Comparison of ENCODE assay signal across 1 cellular context in genomic region chr17:30600062-30600829, GRCh38.
TF ChIP-seq lines count a peak whose summit lies in the region.

No MANE protein-coding gene starts in this region.

TF ChIP-seq in HepG2, 621 proteins besides CTCF, POLR2A, EP300 and RAD21 (continued from another document and continues in another):
- TF ChIP-seq EHMT2 (IDR thresholded peaks at IDR 0.05; ENCODE audit: borderline replicate concordance, low read depth, low read length), result no peak
- no peak for TF ChIP-seq SOX13 (IDR thresholded peaks at IDR 0.05)
- no peak; a peak in 1 of 4 replicates for TF ChIP-seq SOX13 (CRISPR knock-in tag; conservative IDR thresholded peaks at IDR 0.05 in 1 of 2, IDR thresholded peaks at IDR 0.05 in 1 of 2)
- TF ChIP-seq POLR2G (IDR thresholded peaks at IDR 0.05; ENCODE audit: low read depth, low read length), result peak; percentile 94
- TF ChIP-seq SP140L (CRISPR knock-in tag; IDR thresholded peaks at IDR 0.05; ENCODE audit: borderline replicate concordance), result no peak
- peak; percentile 54; the same call in 1 of the 2 replicates for TF ChIP-seq TBX2 (CRISPR knock-in tag; IDR thresholded peaks at IDR 0.05; ENCODE audit: borderline replicate concordance)
- no peak; the same call in 1 of the 2 replicates for TF ChIP-seq ZNF318 (CRISPR knock-in tag; IDR thresholded peaks at IDR 0.05)
- TF ChIP-seq MXD3 (CRISPR knock-in tag; IDR thresholded peaks at IDR 0.05), result peak; percentile 63; the same call in 1 of the 2 replicates
- no peak for TF ChIP-seq ZNF138 (CRISPR knock-in tag; IDR thresholded peaks at IDR 0.05; ENCODE audit: low read depth)
- no peak for TF ChIP-seq ZBED4 (CRISPR knock-in tag; IDR thresholded peaks at IDR 0.05; ENCODE audit: borderline replicate concordance)
- TF ChIP-seq TAF1 (CRISPR knock-in tag; IDR thresholded peaks at IDR 0.05), result peak; percentile 88
- no peak for TF ChIP-seq HNF4A (CRISPR knock-in tag; IDR thresholded peaks at IDR 0.05)
- TF ChIP-seq ISX (CRISPR knock-in tag; conservative IDR thresholded peaks at IDR 0.05), result no peak
- TF ChIP-seq MYPOP (CRISPR knock-in tag; IDR thresholded peaks at IDR 0.05), result no peak
- peak; percentile 58; the same call in 1 of the 2 replicates for TF ChIP-seq REPIN1 (CRISPR knock-in tag; IDR thresholded peaks at IDR 0.05; ENCODE audit: borderline replicate concordance, low read depth)
- no peak for TF ChIP-seq ZNF740 (CRISPR knock-in tag; IDR thresholded peaks at IDR 0.05)
- TF ChIP-seq GFI1 (CRISPR knock-in tag; IDR thresholded peaks at IDR 0.05; ENCODE audit: borderline replicate concordance), result peak; percentile 45; the same call in 1 of the 2 replicates
- no peak for TF ChIP-seq TCF7 (IDR thresholded peaks at IDR 0.05; ENCODE audit: low read depth)
- TF ChIP-seq FUBP1 (CRISPR knock-in tag; IDR thresholded peaks at IDR 0.05; ENCODE audit: borderline replicate concordance), result no peak
- TF ChIP-seq, protein P1, sequence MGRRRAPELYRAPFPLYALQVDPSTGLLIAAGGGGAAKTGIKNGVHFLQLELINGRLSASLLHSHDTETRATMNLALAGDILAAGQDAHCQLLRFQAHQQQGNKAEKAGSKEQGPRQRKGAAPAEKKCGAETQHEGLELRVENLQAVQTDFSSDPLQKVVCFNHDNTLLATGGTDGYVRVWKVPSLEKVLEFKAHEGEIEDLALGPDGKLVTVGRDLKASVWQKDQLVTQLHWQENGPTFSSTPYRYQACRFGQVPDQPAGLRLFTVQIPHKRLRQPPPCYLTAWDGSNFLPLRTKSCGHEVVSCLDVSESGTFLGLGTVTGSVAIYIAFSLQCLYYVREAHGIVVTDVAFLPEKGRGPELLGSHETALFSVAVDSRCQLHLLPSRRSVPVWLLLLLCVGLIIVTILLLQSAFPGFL (CRISPR knock-in tag; IDR thresholded peaks at IDR 0.05), result no peak
- no peak for TF ChIP-seq ZNF382 (CRISPR knock-in tag; IDR thresholded peaks at IDR 0.05; ENCODE audit: borderline replicate concordance)
- no peak for TF ChIP-seq NFIB (CRISPR knock-in tag; IDR thresholded peaks at IDR 0.05; ENCODE audit: borderline replicate concordance)
- TF ChIP-seq ZNF768 (CRISPR knock-in tag; IDR thresholded peaks at IDR 0.05), result peak; percentile 59; the same call in 1 of the 2 replicates
- TF ChIP-seq GMEB2 (CRISPR knock-in tag; IDR thresholded peaks at IDR 0.05; ENCODE audit: low read depth), result no peak
- TF ChIP-seq RXRA (CRISPR knock-in tag; IDR thresholded peaks at IDR 0.05), result peak; percentile 42; the same call in 1 of the 2 replicates
- TF ChIP-seq TERF1 (CRISPR knock-in tag; IDR thresholded peaks at IDR 0.05), result no peak
- no peak for TF ChIP-seq ZNF660 (CRISPR knock-in tag; IDR thresholded peaks at IDR 0.05; ENCODE audit: borderline replicate concordance, low read depth)
- 0 out of 2 replicates have a peak, but pooled peaks have one; percentile 15 for TF ChIP-seq ZNF747 (CRISPR knock-in tag; IDR thresholded peaks at IDR 0.05; ENCODE audit: borderline replicate concordance)
- peak; percentile 72 for TF ChIP-seq ZNF776 (CRISPR knock-in tag; IDR thresholded peaks at IDR 0.05)
- TF ChIP-seq GRHL1 (CRISPR knock-in tag; conservative IDR thresholded peaks at IDR 0.05), result no peak
- peak; percentile 71; the same call in 1 of the 2 replicates for TF ChIP-seq ZNF788 (CRISPR knock-in tag; IDR thresholded peaks at IDR 0.05; ENCODE audit: borderline replicate concordance)
- no peak for TF ChIP-seq SKI (IDR thresholded peaks at IDR 0.05; ENCODE audit: partially characterized antibody)
- peak; percentile 69; the same call in 1 of the 2 replicates for TF ChIP-seq ZNF350 (CRISPR knock-in tag; IDR thresholded peaks at IDR 0.05; ENCODE audit: borderline replicate concordance, low read depth)
- TF ChIP-seq, protein P2, sequence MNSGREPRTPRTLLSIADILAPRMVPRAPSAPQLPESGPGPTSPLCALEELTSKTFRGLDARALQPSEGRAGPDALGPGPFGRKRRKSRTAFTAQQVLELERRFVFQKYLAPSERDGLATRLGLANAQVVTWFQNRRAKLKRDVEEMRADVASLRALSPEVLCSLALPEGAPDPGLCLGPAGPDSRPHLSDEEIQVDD (CRISPR knock-in tag; IDR thresholded peaks at IDR 0.05; ENCODE audit: borderline replicate concordance), result no peak
